ENCODE assay signal across 7 cellular contexts in genomic region chr11:60905551-60906113, GRCh38. TPM values are rescaled to one million over a fixed set of nuclear protein-coding genes. Genes with fewer than 3 reads are reported as not detected.
DNase-seq lines count a peak whose midpoint lies in the region; ATAC-seq, FAIRE-seq and TF ChIP-seq lines count a peak whose summit lies in the region.

No MANE protein-coding gene starts in this region.

- no peaks in the 10 kb centered on the region for H3K27me3 ChIP-seq in layer of hippocampus (ENCODE audit: control insufficient read depth, insufficient read depth, low read length)

- DNase-seq in G401 (ENCODE audit: low spot score) = peak; percentile 46
- peak; percentile 22 for DNase-seq in NCI-H146 (lab: John Stamatoyannopoulos, UW)
- DNase-seq in astrocyte of the hippocampus (ENCODE audit: low read depth, low spot score) = peak; percentile 54
- peak; percentile 36 for DNase-seq in stromal cell of bone marrow (ENCODE audit: low read depth)
- no peak for DNase-seq in D721Med (ENCODE audit: insufficient read length, low spot score)

- FAIRE-seq in D721Med (lab: Jason Lieb, UNC) = no peak

- H3K27ac ChIP-seq in layer of hippocampus (ENCODE audit: low read depth, low read length) = peak overlapping the region; percentile 81

- in situ Hi-C loops in G401 (cut with HindIII; ENCODE audit: low sequenced_read_pairs) = no loop called here

- no peak for TF ChIP-seq CTCF in D721Med (IDR thresholded peaks at IDR 0.05; ENCODE audit: insufficient read depth, missing control alignments)

- no peak for ATAC-seq in GM21367 (IDR thresholded peaks at IDR 0.05; ENCODE audit: unreplicated experiment)

RNA-seq across cellular contexts. Expression of gene PRPF19, which starts 0.8 kb away (rescaled TPM):
- total RNA-seq in G401 (2014; rRNA removed; shearing (Covaris generic)) = 121 and 165 TPM in 2 replicates

RNA-seq across cellular contexts. Expression of gene TMEM109, which starts 8.3 kb away (rescaled TPM):
- 13.5 and 13.7 TPM in 2 replicates for total RNA-seq in G401 (2014; rRNA removed; shearing (Covaris generic))

RNA-seq across cellular contexts. Expression of gene TMEM132A, which starts 18.6 kb away (rescaled TPM):
- 51.7 and 53.5 TPM in 2 replicates for total RNA-seq in G401 (2014; rRNA removed; shearing (Covaris generic))

RNA-seq across cellular contexts. Expression of gene ZP1, which starts 38.3 kb away (rescaled TPM):
- total RNA-seq in G401 (2014; rRNA removed; shearing (Covaris generic)) = not detected in 2 replicates

RNA-seq across cellular contexts. Expression of gene SLC15A3, which starts 46.3 kb away (rescaled TPM):
- 0.55 TPM in 1 of 2 replicates, not detected in the other for total RNA-seq in G401 (2014; rRNA removed; shearing (Covaris generic))
